Comparison of ENCODE assay signal across 20 cellular contexts in genomic region chr5:169831331-169831730, GRCh38.
DNase-seq lines count a peak whose midpoint lies in the region; ATAC-seq and TF ChIP-seq lines count a peak whose summit lies in the region.
"Had no signal": no experiment of that assay in that cellular context is flagged by ENCODE, and none has a peak within 500 bp of the region (broad histone marks: within the 10 kb centered on the region; RNA-seq: fewer than 3 reads in every experiment).

No MANE protein-coding gene starts in this region.

- H3F3A ChIP-seq in GM23248 (ENCODE audit: insufficient read depth) = peaks cover 15% of the 10 kb centered on the region; the same call in 1 of the 2 replicates

- peaks cover 9 to 31% (median 25%) of the 10 kb centered on the region in 4 donors for H3K4me1 Mint-ChIP-seq in CD4-positive, CD25-positive, alpha-beta regulatory T cell

- peak overlapping the region in 2 of 3 donors; percentile 32 to 67 for H3K27ac Mint-ChIP-seq in CD4-positive, CD25-positive, alpha-beta regulatory T cell

- no peak overlapping the region for H3K4me3 ChIP-seq in CD4-positive, CD25-positive, alpha-beta regulatory T cell (ENCODE audit: low read depth, low read length)
- no peak overlapping the region for H3K4me3 ChIP-seq in HFF-Myc (replicated peaks; ENCODE audit: low read depth, low read length)
- H3K4me3 ChIP-seq in GM23248 = no peak overlapping the region
- no peak overlapping the region for H3K4me3 ChIP-seq in left ventricle myocardium inferior
- H3K4me3 ChIP-seq: left lung, right atrium auricular region had no signal

- peaks cover 0 to 2% (median 0%) of the 10 kb centered on the region in 7 donors for H3K9me3 Mint-ChIP-seq in CD4-positive, CD25-positive, alpha-beta regulatory T cell
- H3K9me3 Mint-ChIP-seq: CD8-positive, alpha-beta memory T cell; central memory CD8-positive, alpha-beta T cell had no signal

- H3K4me3 Mint-ChIP-seq in CD4-positive, CD25-positive, alpha-beta regulatory T cell = no peak overlapping the region
- H3K4me3 Mint-ChIP-seq: CD8-positive, alpha-beta memory T cell; central memory CD8-positive, alpha-beta T cell; T-helper 17 cell had no signal

- H2AFZ ChIP-seq in GM23248 = no peak overlapping the region

- in situ Hi-C loops in GM23248 (cut with MboI) = no loop called here

- DNase-seq in CD4-positive, CD25-positive, alpha-beta regulatory T cell = no peak
- DNase-seq in HFF-Myc (ENCODE audit: extremely low read depth, low read depth) (peak; percentile 21), NCI-H510A treated with DMSO at 0.1 percent for 48 hours (lab: John Stamatoyannopoulos, UW) (peak; percentile 60), epithelial cell of prostate (ENCODE audit: low read depth, low spot score) (peak; percentile 58), GM23248 (no peak), SKM-1 treated with dmso at 0.1 percent for 144 hours (lab: John Stamatoyannopoulos, UW; ENCODE audit: unreplicated experiment) (no peak), left ventricle myocardium inferior (no peak), GF-D8 (lab: John Stamatoyannopoulos, UW) (no peak)
- DNase-seq: activated CD4-positive, alpha-beta T cell treated with anti-CD3 and anti-CD28 coated beads, Interleukin-2, amount 50 U/mL, for 1 hour; activated CD8-positive, alpha-beta memory T cell treated with anti-CD3 and anti-CD28 coated beads, Interleukin-2, amount 50 U/mL, for 48 hours; CD8-positive, alpha-beta memory T cell; head of caudate nucleus; KG1; left lung; NCI-H1092 treated with DMSO at 0.1 percent for 48 hours; SIG-M5; T-helper 17 cell had no signal

- no peaks in the 10 kb centered on the region for H3K79me2 ChIP-seq in GM23248 (ENCODE audit: insufficient read depth)

- peaks cover 20% of the 10 kb centered on the region for H3K36me3 Mint-ChIP-seq in CD4-positive, CD25-positive, alpha-beta regulatory T cell

- TF ChIP-seq CTCF in HFF-Myc (IDR thresholded peaks at IDR 0.05; ENCODE audit: low read depth, low read length, missing control alignments) (no peak), left ventricle myocardium inferior (IDR thresholded peaks at IDR 0.05; ENCODE audit: borderline replicate concordance) (no peak)

- H3K9me3 ChIP-seq in CD4-positive, CD25-positive, alpha-beta regulatory T cell (ENCODE audit: control insufficient read depth in 2 of 2, low read length in 2 of 2) = no peaks in the 10 kb centered on the region
- no peaks in the 10 kb centered on the region for H3K9me3 ChIP-seq in GM23248 (ENCODE audit: low read depth)
- no peaks in the 10 kb centered on the region for H3K9me3 ChIP-seq in left ventricle myocardium inferior (replicated peaks)
- H3K9me3 ChIP-seq: left lung, right atrium auricular region had no signal

- no peaks in the 10 kb centered on the region for H4K20me1 ChIP-seq in GM23248 (ENCODE audit: insufficient read depth)

- H3K9ac ChIP-seq in GM23248 = no peak overlapping the region

- peaks cover 11% of the 10 kb centered on the region for H3K36me3 ChIP-seq in CD4-positive, CD25-positive, alpha-beta regulatory T cell (ENCODE audit: control insufficient read depth, insufficient read depth, low read length)
- H3K36me3 ChIP-seq in GM23248 (ENCODE audit: low read depth) (no peaks in the 10 kb centered on the region), left ventricle myocardium inferior (no peaks in the 10 kb centered on the region)
- H3K36me3 ChIP-seq: left lung, right atrium auricular region had no signal

- 33 to 50% methylated on average over 1 of the region's 1 CpG for WGBS in GM23248 (ENCODE audit: low coverage in 1 of 2, low lambda C conversion rate in 2 of 2, missing lambda C conversion rate in 2 of 2), 2 experiments

- no peaks in the 10 kb centered on the region for H3K27me3 ChIP-seq in CD4-positive, CD25-positive, alpha-beta regulatory T cell (ENCODE audit: control insufficient read depth, insufficient read depth, low read length)
- H3K27me3 ChIP-seq in GM23248 (replicated peaks; ENCODE audit: insufficient read depth) (no peaks in the 10 kb centered on the region), left ventricle myocardium inferior (ENCODE audit: low read depth) (no peaks in the 10 kb centered on the region)
- H3K27me3 ChIP-seq: left lung, right atrium auricular region had no signal

- no peaks in the 10 kb centered on the region for H3K27me3 Mint-ChIP-seq in CD4-positive, CD25-positive, alpha-beta regulatory T cell
- H3K27me3 Mint-ChIP-seq: CD8-positive, alpha-beta memory T cell; central memory CD8-positive, alpha-beta T cell; T-helper 17 cell had no signal

- ATAC-seq in CD4-positive, CD25-positive, alpha-beta regulatory T cell (ENCODE audit: low read depth in 2 of 2) = no peak
- ATAC-seq: left lung, T-helper 17 cell had no signal

- H3K9me2 ChIP-seq in GM23248 (ENCODE audit: insufficient read depth) = no peaks in the 10 kb centered on the region

- no peak overlapping the region for H3K4me2 ChIP-seq in GM23248 (ENCODE audit: unreplicated experiment)

- no peaks in the 10 kb centered on the region for H3K4me1 ChIP-seq in CD4-positive, CD25-positive, alpha-beta regulatory T cell (ENCODE audit: control insufficient read depth, insufficient read depth, low read length, poor library complexity, severe bottlenecking)
- peaks cover 3% of the 10 kb centered on the region; the same call in 1 of the 2 replicates for H3K4me1 ChIP-seq in GM23248 (ENCODE audit: insufficient read depth)
- H3K4me1 ChIP-seq in left ventricle myocardium inferior = no peaks in the 10 kb centered on the region
- H3K4me1 ChIP-seq: right atrium auricular region had no signal

- intact Hi-C loops in left ventricle myocardium inferior (cut with micrococcal nuclease) = no loop called here

- H3K27ac ChIP-seq in CD4-positive, CD25-positive, alpha-beta regulatory T cell (ENCODE audit: insufficient read depth, low read length, poor library complexity, severe bottlenecking) = no peak overlapping the region
- no peak overlapping the region for H3K27ac ChIP-seq in epithelial cell of prostate
- H3K27ac ChIP-seq in GM23248 = no peak overlapping the region
- H3K27ac ChIP-seq in left ventricle myocardium inferior (replicated peaks) = no peak overlapping the region
- H3K27ac ChIP-seq: right atrium auricular region, VCaP had no signal

Comparison
In these comparisons a context has a peak if more than half of its experiments do, and no peak if none do; other contexts are left out.
1. DNase-seq: peak in HFF-Myc (single experiment), NCI-H510A treated with DMSO at 0.1 percent for 48 hours (single experiment) and epithelial cell of prostate (single experiment); none in CD4-positive, CD25-positive, alpha-beta regulatory T cell (0 of 3), GM23248 (single experiment), SKM-1 treated with dmso at 0.1 percent for 144 hours (single experiment), left ventricle myocardium inferior (single experiment) and GF-D8 (single experiment).